Comparison of ENCODE assay signal across 9 cellular contexts in genomic region chr7:103524042-103524907, GRCh38.
DNase-seq lines count a peak whose midpoint lies in the region; ATAC-seq, FAIRE-seq and TF ChIP-seq lines count a peak whose summit lies in the region.
"Had no signal": no experiment of that assay in that cellular context is flagged by ENCODE, and none has a peak within 500 bp of the region (broad histone marks: within the 10 kb centered on the region; RNA-seq: fewer than 3 reads in every experiment).

No MANE protein-coding gene starts in this region.

- no peak for ATAC-seq in activated T-helper 17 cell treated with anti-CD3 and anti-CD28 coated beads, Interleukin-2, amount 50 U/mL, for 72 hours (replicated peaks)
- ATAC-seq in upper lobe of left lung (ENCODE audit: low FRiP score in 2 of 2) (no peak), HG02798 (IDR thresholded peaks at IDR 0.05; ENCODE audit: poor library complexity, unreplicated experiment) (no peak)
- no peak for ATAC-seq in naive thymus-derived CD4-positive, alpha-beta T cell

- no peak overlapping the region for H3K27ac Mint-ChIP-seq in activated T-helper 17 cell treated with anti-CD3 and anti-CD28 coated beads, Interleukin-2, amount 50 U/mL, for 72 hours
- no peak overlapping the region for H3K27ac Mint-ChIP-seq in naive thymus-derived CD4-positive, alpha-beta T cell

- WGBS in upper lobe of left lung, 2 donors = 40 to 54% methylated on average over 9 of the region's 9 CpGs

- TF ChIP-seq CTCF in upper lobe of left lung (IDR thresholded peaks at IDR 0.05) = peak in 1 of 6 experiments; percentile 17

- H3K4me3 Mint-ChIP-seq in activated T-helper 17 cell treated with anti-CD3 and anti-CD28 coated beads, Interleukin-2, amount 50 U/mL, for 72 hours = no peak overlapping the region
- H3K4me3 Mint-ChIP-seq in naive thymus-derived CD4-positive, alpha-beta T cell = no peak overlapping the region

- no peak for TF ChIP-seq POLR2A in upper lobe of left lung (IDR thresholded peaks at IDR 0.05)

- H3K27me3 Mint-ChIP-seq in activated T-helper 17 cell treated with anti-CD3 and anti-CD28 coated beads, Interleukin-2, amount 50 U/mL, for 72 hours = peaks cover 12% of the 10 kb centered on the region
- H3K27me3 Mint-ChIP-seq in naive thymus-derived CD4-positive, alpha-beta T cell = peaks cover 2 to 19% (median 17%) of the 10 kb centered on the region in 5 donors

- no peaks in the 10 kb centered on the region for H3K27me3 ChIP-seq in upper lobe of left lung
- H3K27me3 ChIP-seq in naive thymus-derived CD4-positive, alpha-beta T cell (ENCODE audit: control insufficient read depth in 2 of 2, insufficient read depth in 2 of 2, low read length in 2 of 2) = peaks cover 0 to 3% of the 10 kb centered on the region in 2 donors

- no peaks in the 10 kb centered on the region for H3K36me3 Mint-ChIP-seq in activated T-helper 17 cell treated with anti-CD3 and anti-CD28 coated beads, Interleukin-2, amount 50 U/mL, for 72 hours (ENCODE audit: low read depth)
- no peaks in the 10 kb centered on the region for H3K36me3 Mint-ChIP-seq in naive thymus-derived CD4-positive, alpha-beta T cell

- intact Hi-C loops in naive thymus-derived CD4-positive, alpha-beta T cell (cut with micrococcal nuclease) = loop anchor here in 1 of 2 donors (1.0 kb wide), 1 partner anchor 1394 kb away; no protein-coding TSS in a partner anchor

- DNase-seq in COR-L47 (lab: John Stamatoyannopoulos, UW) = peak; percentile 31
- peak; percentile 8 for DNase-seq in HTR-8/SVneo (ENCODE audit: insufficient read length, low spot score)
- peak; percentile 8 for DNase-seq in SKM-1 treated with dmso at 0.1 percent for 144 hours (lab: John Stamatoyannopoulos, UW; ENCODE audit: unreplicated experiment)
- peak; percentile 24 for DNase-seq in hepatic stellate cell (ENCODE audit: low spot score)
- no peak for DNase-seq in upper lobe of left lung
- no peak for DNase-seq in naive thymus-derived CD4-positive, alpha-beta T cell

- CTCF ChIA-PET in naive thymus-derived CD4-positive, alpha-beta T cell (lab: Charles Lee) = no interaction called here

- no peaks in the 10 kb centered on the region for H3K36me3 ChIP-seq in upper lobe of left lung
- H3K36me3 ChIP-seq in naive thymus-derived CD4-positive, alpha-beta T cell (ENCODE audit: control insufficient read depth in 2 of 3, insufficient read depth in 3 of 3, low read length in 3 of 3) = no peaks in the 10 kb centered on the region

- POLR2A ChIA-PET in naive thymus-derived CD4-positive, alpha-beta T cell (lab: Charles Lee) = no interaction called here

- no peak for TF ChIP-seq EP300 in upper lobe of left lung (IDR thresholded peaks at IDR 0.05)

- H3K4me3 ChIP-seq in upper lobe of left lung = no peak overlapping the region
- H3K4me3 ChIP-seq in naive thymus-derived CD4-positive, alpha-beta T cell (ENCODE audit: low read length) = no peak overlapping the region

- no peaks in the 10 kb centered on the region for H3K4me1 ChIP-seq in upper lobe of left lung
- no peaks in the 10 kb centered on the region for H3K4me1 ChIP-seq in naive thymus-derived CD4-positive, alpha-beta T cell (ENCODE audit: control insufficient read depth in 2 of 2, insufficient read depth in 2 of 2, low read length in 2 of 2)

- H3K4me1 Mint-ChIP-seq in activated T-helper 17 cell treated with anti-CD3 and anti-CD28 coated beads, Interleukin-2, amount 50 U/mL, for 72 hours = no peaks in the 10 kb centered on the region
- no peaks in the 10 kb centered on the region for H3K4me1 Mint-ChIP-seq in naive thymus-derived CD4-positive, alpha-beta T cell

- FAIRE-seq in HTR-8/SVneo (lab: Jason Lieb, UNC) = no peak

- no peak overlapping the region for H3K27ac ChIP-seq in upper lobe of left lung
- H3K27ac ChIP-seq in naive thymus-derived CD4-positive, alpha-beta T cell (ENCODE audit: low read depth, low read length) = no peak overlapping the region
- H3K27ac ChIP-seq: HL-60 had no signal

- no peaks in the 10 kb centered on the region for H3K9me3 ChIP-seq in upper lobe of left lung
- H3K9me3 ChIP-seq in naive thymus-derived CD4-positive, alpha-beta T cell (ENCODE audit: control insufficient read depth in 2 of 3, low read length in 3 of 3) = no peaks in the 10 kb centered on the region

- no peaks in the 10 kb centered on the region for H3K9me3 Mint-ChIP-seq in activated T-helper 17 cell treated with anti-CD3 and anti-CD28 coated beads, Interleukin-2, amount 50 U/mL, for 72 hours
- no peaks in the 10 kb centered on the region for H3K9me3 Mint-ChIP-seq in naive thymus-derived CD4-positive, alpha-beta T cell

Comparison
In these comparisons a context has a peak if more than half of its experiments do, and no peak if none do; other contexts are left out.
1. DNase-seq: peak in COR-L47 (single experiment), HTR-8/SVneo (single experiment), SKM-1 treated with dmso at 0.1 percent for 144 hours (single experiment) and hepatic stellate cell (single experiment); none in upper lobe of left lung (0 of 2) and naive thymus-derived CD4-positive, alpha-beta T cell (0 of 9).